Comparison of ENCODE assay signal across 1 cellular context in genomic region chr12:43337571-43338497, GRCh38.
TF ChIP-seq lines count a peak whose summit lies in the region.

No MANE protein-coding gene starts in this region.

TF ChIP-seq in GM12878, 131 proteins besides CTCF, POLR2A, EP300 and RAD21 (continued from another document):
- TF ChIP-seq ZBTB11 (CRISPR knock-in tag; IDR thresholded peaks at IDR 0.05) = no peak
- TF ChIP-seq NR2C2 (IDR thresholded peaks at IDR 0.05; ENCODE audit: borderline replicate concordance, control insufficient read depth, insufficient read length, low read depth) = no peak
- TF ChIP-seq CHD4 (IDR thresholded peaks at IDR 0.05) = no peak
- TF ChIP-seq SP1 (IDR thresholded peaks at IDR 0.05; ENCODE audit: low read depth, low read length) = no peak
- no peak for TF ChIP-seq HDGF (IDR thresholded peaks at IDR 0.05)
- peak; percentile 26; the same call in 1 of the 2 replicates for TF ChIP-seq RUNX3 (IDR thresholded peaks at IDR 0.05; ENCODE audit: low read length)
- TF ChIP-seq REST (IDR thresholded peaks at IDR 0.05; ENCODE audit: low read depth, low read length) = no peak
- TF ChIP-seq BRCA1 (IDR thresholded peaks at IDR 0.05; ENCODE audit: low read depth, low read length) = no peak
- no peak for TF ChIP-seq GABPA (IDR thresholded peaks at IDR 0.05; ENCODE audit: low read depth)
- no peak for TF ChIP-seq CUX1 (IDR thresholded peaks at IDR 0.05; ENCODE audit: insufficient replicate concordance, low read depth, low read length)
- no peak for TF ChIP-seq USF2 (IDR thresholded peaks at IDR 0.05; ENCODE audit: borderline replicate concordance, low read depth, low read length)
- TF ChIP-seq IRF4 (IDR thresholded peaks at IDR 0.05; ENCODE audit: low read depth, low read length) = no peak
